Comparison of ENCODE assay signal across 17 cellular contexts in the genomic region with DNA sequence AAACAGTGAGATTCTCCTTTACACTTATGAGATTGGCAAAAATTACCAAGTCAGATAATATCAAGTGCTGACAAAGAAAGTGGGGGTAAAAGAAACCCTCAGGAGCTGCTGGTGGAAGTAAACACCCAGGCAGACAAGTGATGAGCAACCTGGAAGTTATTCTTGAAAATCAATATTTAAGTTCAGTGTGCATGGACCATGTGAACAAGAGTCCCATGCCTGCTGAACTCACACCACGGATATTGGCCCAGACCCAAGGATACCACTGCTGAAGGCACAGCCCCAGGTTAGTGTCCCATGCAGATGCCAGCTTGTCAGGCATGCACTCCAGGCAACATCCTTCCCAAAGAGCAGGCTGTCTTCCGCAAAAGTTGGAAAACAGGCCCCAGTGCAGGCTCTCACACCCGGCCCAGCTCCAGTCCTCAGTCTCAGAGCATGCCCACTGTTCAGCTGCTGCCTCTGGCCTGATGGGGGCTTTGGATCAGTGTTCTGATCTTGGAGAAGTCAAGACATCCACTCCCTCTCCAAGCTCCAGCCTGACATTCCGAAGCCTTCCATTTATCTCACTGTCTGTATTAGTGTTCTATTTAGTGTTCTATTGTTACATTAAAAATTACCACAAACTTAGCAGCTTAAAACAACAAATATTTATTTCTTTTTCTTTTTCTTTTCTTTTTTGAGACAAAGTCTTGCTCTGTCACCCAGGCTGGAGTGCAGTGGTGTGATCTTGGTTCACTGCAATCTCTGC.
DNase-seq lines count a peak whose midpoint lies in the region; ATAC-seq, FAIRE-seq and TF ChIP-seq lines count a peak whose summit lies in the region.
"Had no signal": no experiment of that assay in that cellular context is flagged by ENCODE, and none has a peak within 500 bp of the region (broad histone marks: within the 10 kb centered on the region; RNA-seq: fewer than 3 reads in every experiment).

No MANE protein-coding gene starts in this region.

- WGBS in HepG2 (ENCODE audit: low lambda C conversion rate), result 58% methylated on average over 4 of the region's 4 CpGs

- peak overlapping the region; percentile 97 for H3K27ac ChIP-seq in HepG2 (ENCODE audit: extremely low read length, insufficient read depth, low read length)
- peak overlapping the region; percentile 89 for H3K27ac ChIP-seq in thoracic aorta

- in situ Hi-C loops in HepG2 (cut with HindIII; ENCODE audit: extremely low pct_ligation_motif_present, low pct_unique_long_range_greater_than_20kb), result no loop called here

- no peaks in the 10 kb centered on the region for H3K79me2 ChIP-seq in HepG2 (ENCODE audit: insufficient read depth, low read length)

- no peaks in the 10 kb centered on the region for H4K20me1 ChIP-seq in HepG2 (ENCODE audit: insufficient read depth, low read length)

- H3K9ac ChIP-seq in HepG2 (ENCODE audit: insufficient read depth, low read depth, low read length), result peak overlapping the region; percentile 75

- TF ChIP-seq CTCF in HepG2 (CRISPR knock-in tag; IDR thresholded peaks at IDR 0.05) (no peak), thoracic aorta (IDR thresholded peaks at IDR 0.05) (no peak)

- H3K36me3 Mint-ChIP-seq in activated CD4-positive, alpha-beta memory T cell treated with anti-CD3 and anti-CD28 coated beads, Interleukin-2, amount 10 ng/mL, durations not matched to agents 7 days and 5 days (ENCODE audit: low read depth), result peaks cover 17% of the 10 kb centered on the region
- H3K36me3 Mint-ChIP-seq: brain, T-cell had no signal

- H3K4me1 ChIP-seq in HepG2 (ENCODE audit: insufficient read depth, low read length), result peaks cover 100% of the 10 kb centered on the region
- H3K4me1 ChIP-seq in thoracic aorta (ENCODE audit: control insufficient read depth in 1 of 2, low read depth in 2 of 2), result peaks cover 38 to 70% of the 10 kb centered on the region in 2 donors

- TF ChIP-seq POLR2A in HepG2 (IDR thresholded peaks at IDR 0.05; ENCODE audit: insufficient read depth in 1 of 2, low read depth in 2 of 2, low read length in 2 of 2), result 0 out of 4 replicates have a peak, but pooled peaks of 1 of the 2 experiments have one; percentile 24

- peaks cover 43% of the 10 kb centered on the region for H3K4me1 Mint-ChIP-seq in activated CD4-positive, alpha-beta memory T cell treated with anti-CD3 and anti-CD28 coated beads, Interleukin-2, amount 10 ng/mL, durations not matched to agents 7 days and 5 days

- intact Hi-C loops in HepG2 (cut with micrococcal nuclease; ENCODE audit: unreplicated experiment), result no loop called here

- H3K4me3 Mint-ChIP-seq in activated CD4-positive, alpha-beta memory T cell treated with anti-CD3 and anti-CD28 coated beads, Interleukin-2, amount 10 ng/mL, durations not matched to agents 7 days and 5 days, result no peak overlapping the region
- H3K4me3 Mint-ChIP-seq: activated CD4-positive, alpha-beta T cell treated with anti-CD3 and anti-CD28 coated beads for 36 hours; brain; CD8-positive, alpha-beta memory T cell; T-cell had no signal

- peak; percentile 48 for DNase-seq in HT1080 (ENCODE audit: low read depth)
- DNase-seq in activated CD4-positive, alpha-beta memory T cell treated with anti-CD3 and anti-CD28 coated beads, Interleukin-2, amount 10 ng/mL, durations not matched to agents 7 days and 5 days, result no peak
- DNase-seq in HepG2 (ENCODE audit: low spot score), result peak; percentile 95
- no peak for DNase-seq in thoracic aorta (ENCODE audit: low spot score)
- no peak for DNase-seq in GM19238 (ENCODE audit: insufficient read length, low spot score)
- DNase-seq in stimulated activated CD4-positive, alpha-beta T cell treated with anti-CD3 and anti-CD28 coated beads, Interleukin-2, amount 100 ng/mL, for 24 hours, result no peak
- no peak for DNase-seq in effector CD4-positive, alpha-beta T cell
- DNase-seq: activated CD4-positive, alpha-beta T cell treated with anti-CD3 and anti-CD28 coated beads for 36 hours; CD8-positive, alpha-beta memory T cell; effector CD8-positive, alpha-beta T cell; foreskin fibroblast; NCI-H2171; stimulated activated CD4-positive, alpha-beta T cell treated with anti-CD3 and anti-CD28 coated beads, Interleukin-4, amount 100 ng/mL, for 4 hours; stimulated activated naive CD4-positive, alpha-beta T cell; T-cell had no signal

- H3K27ac Mint-ChIP-seq in activated CD4-positive, alpha-beta memory T cell treated with anti-CD3 and anti-CD28 coated beads, Interleukin-2, amount 10 ng/mL, durations not matched to agents 7 days and 5 days, result peak overlapping the region; percentile 61
- H3K27ac Mint-ChIP-seq: activated CD4-positive, alpha-beta T cell treated with anti-CD3 and anti-CD28 coated beads for 36 hours; T-cell had no signal

- peak; percentile 3 for ATAC-seq in HepG2
- ATAC-seq in thoracic aorta (ENCODE audit: insufficient number of reproducible peaks, low FRiP score, low read depth), result no peak
- ATAC-seq: activated CD4-positive, alpha-beta T cell treated with anti-CD3 and anti-CD28 coated beads for 36 hours; T-cell had no signal

- H3K36me3 ChIP-seq in HepG2 (replicated peaks in 1 of 2; ENCODE audit: control insufficient read depth in 1 of 2, insufficient read depth in 2 of 2, low read length in 2 of 2) (no peaks in the 10 kb centered on the region), thoracic aorta (no peaks in the 10 kb centered on the region)
- H3K36me3 ChIP-seq: HAP-1 had no signal

- no TSS peak for BruUV-seq in HepG2 (replicated peaks; lab: Mats Ljungman, UMichigan)

- no peak overlapping the region for H2AFZ ChIP-seq in HepG2 (ENCODE audit: low read length)

- no peak overlapping the region for H3K4me2 ChIP-seq in HepG2 (ENCODE audit: low read depth, low read length)

- peak; percentile 37; the same call in 1 of the 2 replicates for TF ChIP-seq RAD21 in HepG2 (CRISPR knock-in tag; IDR thresholded peaks at IDR 0.05)

- peaks cover 11% of the 10 kb centered on the region for H3K9me3 Mint-ChIP-seq in activated CD4-positive, alpha-beta memory T cell treated with anti-CD3 and anti-CD28 coated beads, Interleukin-2, amount 10 ng/mL, durations not matched to agents 7 days and 5 days

- CTCF ChIA-PET in activated CD4-positive, alpha-beta memory T cell treated with anti-CD3 and anti-CD28 coated beads, Interleukin-2, amount 10 ng/mL, durations not matched to agents 7 days and 5 days (lab: Charles Lee), result interaction anchor here (1.4 kb wide), 1 partner anchor 134 kb away, joined by 3 read pairs; the partner anchor contains the start of gene RHOB
- CTCF ChIA-PET in HepG2 (lab: Yijun Ruan, JAX; ENCODE audit: low intra/inter-chr PET ratio, low total read pairs), result interaction anchor here (2.0 kb wide), 1 partner anchor 12 kb away, joined by 4 read pairs; no protein-coding TSS in a partner anchor

- POLR2A ChIA-PET in activated CD4-positive, alpha-beta memory T cell treated with anti-CD3 and anti-CD28 coated beads, Interleukin-2, amount 10 ng/mL, durations not matched to agents 7 days and 5 days (lab: Charles Lee), result interaction anchor here (0.6 to 1.2 kb wide), 4 partner anchors 9 to 133 kb away, joined by 3 to 4 read pairs (median 3); partner anchors contain the start of gene HS1BP3
- POLR2A ChIA-PET in HepG2 (lab: Yijun Ruan, JAX), result interaction anchor here (1.1 to 36.8 kb wide), 17 partner anchors 13 to 141 kb away, joined by 3 to 1537 read pairs (median 10); partner anchors contain the start of gene RHOB

- H3K4me3 ChIP-seq in HepG2 (replicated peaks in 1 of 3; ENCODE audit: insufficient read depth in 1 of 3, low read depth in 2 of 3, low read length in 3 of 3) (no peak overlapping the region), thoracic aorta (no peak overlapping the region)
- H3K4me3 ChIP-seq: HAP-1 had no signal

- peak; percentile 86 for FAIRE-seq in HepG2 (lab: Jason Lieb, UNC)

- TF ChIP-seq EP300 in HepG2 (IDR thresholded peaks at IDR 0.05; ENCODE audit: low read depth in 2 of 2, low read length in 2 of 2) (peak in 1 of 2 experiments; percentile 97; a peak in 2 of 4 replicates), HepG2 (CRISPR knock-in tag; IDR thresholded peaks at IDR 0.05; ENCODE audit: borderline replicate concordance) (peak; percentile 93)

- H3K9me3 ChIP-seq in HepG2 (ENCODE audit: low read length), result peaks cover 5% of the 10 kb centered on the region
- H3K9me3 ChIP-seq in thoracic aorta, result no peaks in the 10 kb centered on the region
- H3K9me3 ChIP-seq: HAP-1 had no signal

- H3K27me3 Mint-ChIP-seq in activated CD4-positive, alpha-beta memory T cell treated with anti-CD3 and anti-CD28 coated beads, Interleukin-2, amount 10 ng/mL, durations not matched to agents 7 days and 5 days, result peaks cover 1% of the 10 kb centered on the region
- H3K27me3 Mint-ChIP-seq: CD8-positive, alpha-beta memory T cell; T-cell had no signal

- H3K27me3 ChIP-seq in HepG2 (ENCODE audit: control insufficient read depth in 1 of 2, insufficient read depth in 2 of 2, low read length in 2 of 2) (no peaks in the 10 kb centered on the region), thoracic aorta (replicated peaks; ENCODE audit: insufficient read depth) (no peaks in the 10 kb centered on the region)

TF ChIP-seq in HepG2, 621 proteins besides CTCF, POLR2A, EP300 and RAD21 (continues in another document):
- no peak for TF ChIP-seq HNRNPH1 (optimal IDR thresholded peaks at IDR 0.05; ENCODE audit: low read depth, low read length)
- TF ChIP-seq ZNF225 (CRISPR knock-in tag; IDR thresholded peaks at IDR 0.05), result no peak
- TF ChIP-seq PLRG1 (conservative IDR thresholded peaks at IDR 0.05), result no peak
- TF ChIP-seq NCOA5 (CRISPR knock-in tag; IDR thresholded peaks at IDR 0.05), result no peak
- no peak for TF ChIP-seq ZNF180 (CRISPR knock-in tag; IDR thresholded peaks at IDR 0.05; ENCODE audit: borderline replicate concordance, low read depth)
- TF ChIP-seq, protein P1, sequence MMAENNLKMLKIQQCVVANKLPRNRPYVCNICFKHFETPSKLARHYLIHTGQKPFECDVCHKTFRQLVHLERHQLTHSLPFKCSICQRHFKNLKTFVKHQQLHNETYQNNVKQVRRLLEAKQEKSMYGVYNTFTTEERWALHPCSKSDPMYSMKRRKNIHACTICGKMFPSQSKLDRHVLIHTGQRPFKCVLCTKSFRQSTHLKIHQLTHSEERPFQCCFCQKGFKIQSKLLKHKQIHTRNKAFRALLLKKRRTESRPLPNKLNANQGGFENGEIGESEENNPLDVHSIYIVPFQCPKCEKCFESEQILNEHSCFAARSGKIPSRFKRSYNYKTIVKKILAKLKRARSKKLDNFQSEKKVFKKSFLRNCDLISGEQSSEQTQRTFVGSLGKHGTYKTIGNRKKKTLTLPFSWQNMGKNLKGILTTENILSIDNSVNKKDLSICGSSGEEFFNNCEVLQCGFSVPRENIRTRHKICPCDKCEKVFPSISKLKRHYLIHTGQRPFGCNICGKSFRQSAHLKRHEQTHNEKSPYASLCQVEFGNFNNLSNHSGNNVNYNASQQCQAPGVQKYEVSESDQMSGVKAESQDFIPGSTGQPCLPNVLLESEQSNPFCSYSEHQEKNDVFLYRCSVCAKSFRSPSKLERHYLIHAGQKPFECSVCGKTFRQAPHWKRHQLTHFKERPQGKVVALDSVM (CRISPR knock-in tag; IDR thresholded peaks at IDR 0.05), result 0 out of 2 replicates have a peak, but pooled peaks have one; percentile 26

Comparison
In these comparisons a context has a peak if more than half of its experiments do, and no peak if none do; other contexts are left out.
1. DNase-seq: peak in HT1080 (single experiment) and HepG2 (single experiment); none in activated CD4-positive, alpha-beta memory T cell treated with anti-CD3 and anti-CD28 coated beads, Interleukin-2, amount 10 ng/mL, durations not matched to agents 7 days and 5 days (single experiment), thoracic aorta (single experiment), GM19238 (single experiment), stimulated activated CD4-positive, alpha-beta T cell treated with anti-CD3 and anti-CD28 coated beads, Interleukin-2, amount 100 ng/mL, for 24 hours (0 of 2) and effector CD4-positive, alpha-beta T cell (single experiment).